ENCODE assay signal across 1 cellular context in genomic region chr1:2098301-2098698, GRCh38.
TF ChIP-seq lines count a peak whose summit lies in the region.

No MANE protein-coding gene starts in this region.

TF ChIP-seq in H1, 55 proteins besides CTCF, POLR2A, EP300 and RAD21 (continued from another document):
- TF ChIP-seq CHD2 (IDR thresholded peaks at IDR 0.05; ENCODE audit: low read length) (no peak), E2F6 (IDR thresholded peaks at IDR 0.05) (no peak), CHD7 (IDR thresholded peaks at IDR 0.05; ENCODE audit: insufficient replicate concordance, low read length) (no peak), USF2 (IDR thresholded peaks at IDR 0.05; ENCODE audit: low read length) (no peak), SIRT6 (IDR thresholded peaks at IDR 0.05; ENCODE audit: low read length) (no peak), SIX5 (IDR thresholded peaks at IDR 0.05; ENCODE audit: low read depth, low read length) (no peak), KDM4A (IDR thresholded peaks at IDR 0.05; ENCODE audit: low read depth, low read length, severe bottlenecking) (no peak), PHF8 (conservative IDR thresholded peaks at IDR 0.05; ENCODE audit: low read depth, low read length) (no peak), KDM1A (IDR thresholded peaks at IDR 0.05; ENCODE audit: borderline replicate concordance, low read length) (no peak), SRF (IDR thresholded peaks at IDR 0.05; ENCODE audit: low read depth, low read length) (no peak), TCF12 (IDR thresholded peaks at IDR 0.05; ENCODE audit: low read depth, low read length) (no peak), CHD1 (IDR thresholded peaks at IDR 0.05; ENCODE audit: low read depth, low read length) (no peak)
